Comparison of ENCODE assay signal across 8 cellular contexts in genomic region chr1:108560143-108560429, GRCh38. TPM values are rescaled to one million over a fixed set of nuclear protein-coding genes. Genes with fewer than 3 reads are reported as not detected.
A peak's percentile ranks its signal among the peaks of the same experiment; 100 is the strongest.
DNase-seq lines count a peak whose midpoint lies in the region; ATAC-seq and TF ChIP-seq lines count a peak whose summit lies in the region.

No MANE protein-coding gene starts in this region.

- H4K20me1 ChIP-seq in GM23248 (ENCODE audit: insufficient read depth) (no peaks in the 10 kb centered on the region), MM.1S (ENCODE audit: insufficient read depth, low read length) (no peaks in the 10 kb centered on the region)

- peak overlapping the region; percentile 90 to 96 for H3K27ac Mint-ChIP-seq in effector memory CD8-positive, alpha-beta T cell
- H3K27ac Mint-ChIP-seq in nephron: peak overlapping the region; percentile 88 to 97 (median 96)

- TF ChIP-seq CTCF in GM06990 (IDR thresholded peaks at IDR 0.05; ENCODE audit: insufficient read depth, low read length, poor library complexity, severe bottlenecking) (no peak), MM.1S (IDR thresholded peaks at IDR 0.05; ENCODE audit: low read length) (no peak), nephron (IDR thresholded peaks at IDR 0.05; ENCODE audit: unreplicated experiment in 3 of 3) (no peak)

- WGBS in GM23248 (ENCODE audit: low coverage in 1 of 2, low lambda C conversion rate in 2 of 2, missing lambda C conversion rate in 2 of 2), 2 experiments: 1 to 2% methylated on average over 15 to 43 of the region's 46 CpGs

- H3K9me3 ChIP-seq in GM23248 (ENCODE audit: low read depth): no peaks in the 10 kb centered on the region
- H3K9me3 ChIP-seq in MM.1S (replicated peaks; ENCODE audit: insufficient read depth, low read length): no peaks in the 10 kb centered on the region

- H3K27me3 ChIP-seq in GM06990 (replicated peaks; ENCODE audit: control insufficient read depth, insufficient read depth, low read length) (no peaks in the 10 kb centered on the region), GM23248 (replicated peaks; ENCODE audit: insufficient read depth) (no peaks in the 10 kb centered on the region), MM.1S (replicated peaks; ENCODE audit: insufficient read depth, low read length) (no peaks in the 10 kb centered on the region)

- peak overlapping the region; percentile 74 for H3K9ac ChIP-seq in GM23248
- H3K9ac ChIP-seq in MM.1S (ENCODE audit: low read length): no peak overlapping the region

- ATAC-seq in effector memory CD8-positive, alpha-beta T cell (replicated peaks): peak; percentile 23

- in situ Hi-C loops in GM23248 (cut with MboI): no loop called here

- peak overlapping the region; percentile 78 for H3K4me3 ChIP-seq in GM06990 (replicated peaks; ENCODE audit: low read depth, low read length)
- H3K4me3 ChIP-seq in GM23248: peak overlapping the region; percentile 77
- H3K4me3 ChIP-seq in MM.1S (ENCODE audit: low read length): peak overlapping the region; percentile 68

- peak overlapping the region; percentile 95 for H3K4me2 ChIP-seq in GM23248 (ENCODE audit: unreplicated experiment)
- peak overlapping the region; percentile 86; the same call in 1 of the 2 replicates for H3K4me2 ChIP-seq in MM.1S (ENCODE audit: low read depth, low read length)

- H3K4me1 Mint-ChIP-seq in effector memory CD8-positive, alpha-beta T cell (ENCODE audit: low read depth in 2 of 2): peaks cover 19 to 24% of the 10 kb centered on the region in 2 donors
- H3K4me1 Mint-ChIP-seq in nephron: peaks cover 10% of the 10 kb centered on the region

- peaks cover 9% of the 10 kb centered on the region for H3K36me3 Mint-ChIP-seq in effector memory CD8-positive, alpha-beta T cell (ENCODE audit: insufficient read depth)
- H3K36me3 Mint-ChIP-seq in nephron (ENCODE audit: low read depth): no peaks in the 10 kb centered on the region

- peak overlapping the region; percentile 87 for H2AFZ ChIP-seq in GM23248
- 0 out of 2 replicates have a peak overlapping the region, but pooled peaks have one; percentile 69 for H2AFZ ChIP-seq in MM.1S (ENCODE audit: low read length)

- H3F3A ChIP-seq in GM23248 (ENCODE audit: insufficient read depth) (peaks cover 12% of the 10 kb centered on the region; the same call in 1 of the 2 replicates), MM.1S (ENCODE audit: insufficient read depth, low read length) (peaks cover 7% of the 10 kb centered on the region; the same call in 1 of the 2 replicates)

- H3K4me3 Mint-ChIP-seq in effector memory CD8-positive, alpha-beta T cell: peak overlapping the region; percentile 92 to 94
- H3K4me3 Mint-ChIP-seq in nephron: peak overlapping the region; percentile 88 to 98 (median 97)

- H3K36me3 ChIP-seq in GM06990 (ENCODE audit: control insufficient read depth, insufficient read depth, low read length): no peaks in the 10 kb centered on the region
- no peaks in the 10 kb centered on the region for H3K36me3 ChIP-seq in GM23248 (ENCODE audit: low read depth)
- no peaks in the 10 kb centered on the region for H3K36me3 ChIP-seq in MM.1S (replicated peaks; ENCODE audit: insufficient read depth, low read length)

- no peaks in the 10 kb centered on the region for H3K9me3 Mint-ChIP-seq in effector memory CD8-positive, alpha-beta T cell
- no peaks in the 10 kb centered on the region for H3K9me3 Mint-ChIP-seq in nephron

- H3K4me1 ChIP-seq in GM23248 (ENCODE audit: insufficient read depth) (peaks cover 6% of the 10 kb centered on the region), MM.1S (ENCODE audit: low read length) (peaks cover 6% of the 10 kb centered on the region)

- H3K27ac ChIP-seq in GM23248 (0 out of 2 replicates have a peak overlapping the region, but pooled peaks have one; percentile 22), MM.1S (ENCODE audit: low read length) (no peak overlapping the region)

- H3K79me2 ChIP-seq in GM23248 (ENCODE audit: insufficient read depth): peaks cover 39% of the 10 kb centered on the region
- no peaks in the 10 kb centered on the region for H3K79me2 ChIP-seq in MM.1S (ENCODE audit: low read length)

- H3K9me2 ChIP-seq in GM23248 (ENCODE audit: insufficient read depth): no peaks in the 10 kb centered on the region
- no peaks in the 10 kb centered on the region for H3K9me2 ChIP-seq in MM.1S (replicated peaks; ENCODE audit: insufficient read depth, low read length)

- no peaks in the 10 kb centered on the region for H3K27me3 Mint-ChIP-seq in effector memory CD8-positive, alpha-beta T cell
- no peaks in the 10 kb centered on the region for H3K27me3 Mint-ChIP-seq in nephron (ENCODE audit: low read depth)

- no peak for DNase-seq in GM06990 (ENCODE audit: extremely low read depth, insufficient read length)
- peak; percentile 71 for DNase-seq in GM23248
- DNase-seq in MM.1S: no peak
- DNase-seq in effector memory CD8-positive, alpha-beta T cell: no peak
- DNase-seq in AG20443 (ENCODE audit: low spot score): no peak
- DNase-seq in GM19238 (ENCODE audit: insufficient read length, low spot score): no peak
- DNase-seq in activated gamma-delta T cell (lab: John Stamatoyannopoulos, UW): no peak

RNA-seq across cellular contexts. Expression of gene EEIG2, which starts 0.2 kb away (rescaled TPM):
- 5.4 and 6.4 TPM in 2 replicates for total RNA-seq in GM23248 (2014; rRNA removed; shearing (Covaris generic))
- polyA plus RNA-seq in GM23248 (2016; fragmentation: Nextera tagmentation; extraction: Ambion mirVana): 0.70 and 1.0 TPM in 2 replicates
